Comparison of ENCODE assay signal across 1 cellular context in genomic region chr18:10053861-10054260, GRCh38.
TF ChIP-seq lines count a peak whose summit lies in the region.

No MANE protein-coding gene starts in this region.

TF ChIP-seq in IMR-90, 13 proteins besides CTCF, POLR2A, EP300 and RAD21:
- TF ChIP-seq NFE2L2 (IDR thresholded peaks at IDR 0.05; ENCODE audit: low read depth, low read length) (no peak), SMC3 (IDR thresholded peaks at IDR 0.05; ENCODE audit: low read depth, low read length) (no peak), BHLHE40 (IDR thresholded peaks at IDR 0.05; ENCODE audit: low read depth, low read length) (no peak), MXI1 (IDR thresholded peaks at IDR 0.05; ENCODE audit: borderline replicate concordance, low read depth, low read length) (no peak), FOS (IDR thresholded peaks at IDR 0.05; ENCODE audit: low read depth, low read length) (no peak), CEBPB (IDR thresholded peaks at IDR 0.05; ENCODE audit: low read depth, low read length) (no peak), CHD1 (IDR thresholded peaks at IDR 0.05; ENCODE audit: low read depth, low read length) (no peak), MAZ (IDR thresholded peaks at IDR 0.05; ENCODE audit: borderline replicate concordance, low read depth, low read length) (no peak), MAFK (IDR thresholded peaks at IDR 0.05; ENCODE audit: low read depth, low read length) (no peak), ELK1 (IDR thresholded peaks at IDR 0.05; ENCODE audit: borderline replicate concordance, low read depth, low read length) (no peak), RCOR1 (IDR thresholded peaks at IDR 0.05; ENCODE audit: insufficient replicate concordance, low read length) (no peak), USF2 (IDR thresholded peaks at IDR 0.05; ENCODE audit: low read depth, low read length) (no peak), RFX5 (IDR thresholded peaks at IDR 0.05; ENCODE audit: low read depth, low read length) (no peak)
TF ChIP-seq in IMR-90: peak in this region for 0.
